Comparison of ENCODE assay signal across 1 cellular context in the genomic region with DNA sequence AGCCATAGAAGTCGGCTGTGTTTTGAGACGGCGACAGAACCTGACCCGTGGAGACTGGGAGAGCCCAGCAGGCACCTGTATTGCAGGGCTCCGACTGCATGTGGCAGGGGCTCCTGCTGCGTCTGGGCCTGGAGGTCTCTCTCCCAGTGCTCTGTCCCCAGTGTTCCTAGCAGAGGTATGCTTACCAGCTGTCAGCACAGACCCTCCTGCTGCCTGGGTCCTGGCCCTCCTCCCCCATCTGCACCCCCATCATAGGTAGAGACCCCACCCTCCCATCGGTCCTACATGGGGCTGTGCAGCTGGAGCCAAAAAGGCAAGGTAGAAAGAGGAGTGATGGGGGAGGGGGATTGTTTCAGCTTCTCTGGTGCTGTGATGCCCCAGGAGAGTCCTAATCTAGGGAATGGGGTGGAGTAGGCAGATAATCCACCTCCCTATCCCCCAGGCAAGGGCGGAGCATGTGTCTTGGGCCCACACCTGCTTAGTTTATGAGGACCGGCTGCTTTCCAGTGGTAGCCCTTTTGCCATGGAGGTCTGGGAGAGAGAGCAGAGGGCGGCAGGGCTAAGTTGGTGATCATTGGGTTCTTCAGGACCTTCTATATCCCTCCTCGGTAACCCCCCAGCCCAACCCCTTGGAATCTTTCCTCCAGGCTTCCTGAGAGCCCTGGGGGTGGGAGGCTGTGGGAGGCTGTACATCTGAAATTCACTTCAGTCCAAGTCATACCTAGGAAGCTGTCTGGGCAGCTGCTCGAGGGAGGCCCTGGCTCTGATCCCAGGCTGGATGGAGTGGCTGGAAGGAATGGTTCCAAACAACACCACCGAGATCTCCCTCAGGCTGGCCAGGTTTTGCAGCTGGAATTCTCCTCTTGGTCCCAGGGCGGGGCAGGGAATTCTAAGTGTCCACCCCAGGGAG.
TF ChIP-seq lines count a peak whose summit lies in the region.

No MANE protein-coding gene starts in this region.

TF ChIP-seq in GM23338, 12 proteins besides CTCF, POLR2A, EP300 and RAD21:
- TF ChIP-seq, protein P1, sequence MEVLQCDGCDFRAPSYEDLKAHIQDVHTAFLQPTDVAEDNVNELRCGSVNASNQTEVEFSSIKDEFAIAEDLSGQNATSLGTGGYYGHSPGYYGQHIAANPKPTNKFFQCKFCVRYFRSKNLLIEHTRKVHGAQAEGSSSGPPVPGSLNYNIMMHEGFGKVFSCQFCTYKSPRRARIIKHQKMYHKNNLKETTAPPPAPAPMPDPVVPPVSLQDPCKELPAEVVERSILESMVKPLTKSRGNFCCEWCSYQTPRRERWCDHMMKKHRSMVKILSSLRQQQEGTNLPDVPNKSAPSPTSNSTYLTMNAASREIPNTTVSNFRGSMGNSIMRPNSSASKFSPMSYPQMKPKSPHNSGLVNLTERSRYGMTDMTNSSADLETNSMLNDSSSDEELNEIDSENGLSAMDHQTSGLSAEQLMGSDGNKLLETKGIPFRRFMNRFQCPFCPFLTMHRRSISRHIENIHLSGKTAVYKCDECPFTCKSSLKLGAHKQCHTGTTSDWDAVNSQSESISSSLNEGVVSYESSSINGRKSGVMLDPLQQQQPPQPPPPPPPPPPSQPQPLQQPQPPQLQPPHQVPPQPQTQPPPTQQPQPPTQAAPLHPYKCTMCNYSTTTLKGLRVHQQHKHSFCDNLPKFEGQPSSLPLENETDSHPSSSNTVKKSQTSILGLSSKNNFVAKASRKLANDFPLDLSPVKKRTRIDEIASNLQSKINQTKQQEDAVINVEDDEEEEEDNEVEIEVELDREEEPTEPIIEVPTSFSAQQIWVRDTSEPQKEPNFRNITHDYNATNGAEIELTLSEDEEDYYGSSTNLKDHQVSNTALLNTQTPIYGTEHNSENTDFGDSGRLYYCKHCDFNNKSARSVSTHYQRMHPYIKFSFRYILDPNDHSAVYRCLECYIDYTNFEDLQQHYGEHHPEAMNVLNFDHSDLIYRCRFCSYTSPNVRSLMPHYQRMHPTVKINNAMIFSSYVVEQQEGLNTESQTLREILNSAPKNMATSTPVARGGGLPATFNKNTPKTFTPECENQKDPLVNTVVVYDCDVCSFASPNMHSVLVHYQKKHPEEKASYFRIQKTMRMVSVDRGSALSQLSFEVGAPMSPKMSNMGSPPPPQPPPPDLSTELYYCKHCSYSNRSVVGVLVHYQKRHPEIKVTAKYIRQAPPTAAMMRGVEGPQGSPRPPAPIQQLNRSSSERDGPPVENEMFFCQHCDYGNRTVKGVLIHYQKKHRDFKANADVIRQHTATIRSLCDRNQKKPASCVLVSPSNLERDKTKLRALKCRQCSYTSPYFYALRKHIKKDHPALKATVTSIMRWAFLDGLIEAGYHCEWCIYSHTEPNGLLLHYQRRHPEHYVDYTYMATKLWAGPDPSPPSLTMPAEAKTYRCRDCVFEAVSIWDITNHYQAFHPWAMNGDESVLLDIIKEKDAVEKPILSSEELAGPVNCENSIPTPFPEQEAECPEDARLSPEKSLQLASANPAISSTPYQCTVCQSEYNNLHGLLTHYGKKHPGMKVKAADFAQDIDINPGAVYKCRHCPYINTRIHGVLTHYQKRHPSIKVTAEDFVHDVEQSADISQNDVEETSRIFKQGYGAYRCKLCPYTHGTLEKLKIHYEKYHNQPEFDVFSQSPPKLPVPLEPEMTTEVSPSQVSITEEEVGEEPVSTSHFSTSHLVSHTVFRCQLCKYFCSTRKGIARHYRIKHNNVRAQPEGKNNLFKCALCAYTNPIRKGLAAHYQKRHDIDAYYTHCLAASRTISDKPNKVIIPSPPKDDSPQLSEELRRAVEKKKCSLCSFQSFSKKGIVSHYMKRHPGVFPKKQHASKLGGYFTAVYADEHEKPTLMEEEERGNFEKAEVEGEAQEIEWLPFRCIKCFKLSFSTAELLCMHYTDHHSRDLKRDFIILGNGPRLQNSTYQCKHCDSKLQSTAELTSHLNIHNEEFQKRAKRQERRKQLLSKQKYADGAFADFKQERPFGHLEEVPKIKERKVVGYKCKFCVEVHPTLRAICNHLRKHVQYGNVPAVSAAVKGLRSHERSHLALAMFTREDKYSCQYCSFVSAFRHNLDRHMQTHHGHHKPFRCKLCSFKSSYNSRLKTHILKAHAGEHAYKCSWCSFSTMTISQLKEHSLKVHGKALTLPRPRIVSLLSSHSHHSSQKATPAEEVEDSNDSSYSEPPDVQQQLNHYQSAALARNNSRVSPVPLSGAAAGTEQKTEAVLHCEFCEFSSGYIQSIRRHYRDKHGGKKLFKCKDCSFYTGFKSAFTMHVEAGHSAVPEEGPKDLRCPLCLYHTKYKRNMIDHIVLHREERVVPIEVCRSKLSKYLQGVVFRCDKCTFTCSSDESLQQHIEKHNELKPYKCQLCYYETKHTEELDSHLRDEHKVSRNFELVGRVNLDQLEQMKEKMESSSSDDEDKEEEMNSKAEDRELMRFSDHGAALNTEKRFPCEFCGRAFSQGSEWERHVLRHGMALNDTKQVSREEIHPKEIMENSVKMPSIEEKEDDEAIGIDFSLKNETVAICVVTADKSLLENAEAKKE (CRISPR knock-in tag; IDR thresholded peaks at IDR 0.05), result no peak
- TF ChIP-seq ZNF114 (CRISPR knock-in tag; IDR thresholded peaks at IDR 0.05), result no peak
- TF ChIP-seq, protein P2, sequence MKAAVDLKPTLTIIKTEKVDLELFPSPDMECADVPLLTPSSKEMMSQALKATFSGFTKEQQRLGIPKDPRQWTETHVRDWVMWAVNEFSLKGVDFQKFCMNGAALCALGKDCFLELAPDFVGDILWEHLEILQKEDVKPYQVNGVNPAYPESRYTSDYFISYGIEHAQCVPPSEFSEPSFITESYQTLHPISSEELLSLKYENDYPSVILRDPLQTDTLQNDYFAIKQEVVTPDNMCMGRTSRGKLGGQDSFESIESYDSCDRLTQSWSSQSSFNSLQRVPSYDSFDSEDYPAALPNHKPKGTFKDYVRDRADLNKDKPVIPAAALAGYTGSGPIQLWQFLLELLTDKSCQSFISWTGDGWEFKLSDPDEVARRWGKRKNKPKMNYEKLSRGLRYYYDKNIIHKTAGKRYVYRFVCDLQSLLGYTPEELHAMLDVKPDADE (IDR thresholded peaks at IDR 0.05), result no peak
